8 cellular contexts compared by ENCODE assay signal in genomic region chr12:42023733-42024494, GRCh38.
DNase-seq lines count a peak whose midpoint lies in the region; ATAC-seq and TF ChIP-seq lines count a peak whose summit lies in the region.

No MANE protein-coding gene starts in this region.

- peak; percentile 97 for ATAC-seq in HCT116

- H3K4me3 ChIP-seq in GM12865 (ENCODE audit: low read depth, low read length), result no peak overlapping the region; the same call in 1 of the 2 replicates
- H3K4me3 ChIP-seq in HCT116 (replicated peaks in 1 of 2; ENCODE audit: low read depth in 1 of 2, low read length in 2 of 2), result peak overlapping the region; percentile 6 to 9; a peak in 1 of 4 replicates
- H3K4me3 ChIP-seq in astrocyte of the cerebellum (ENCODE audit: low read depth, low read length), result peak overlapping the region; percentile 33
- H3K4me3 ChIP-seq in skeletal muscle cell (ENCODE audit: low read depth, low read length), result peak overlapping the region; percentile 28

- H3K27me3 ChIP-seq in HCT116 (ENCODE audit: insufficient read depth, low read length), result no peaks in the 10 kb centered on the region

- POLR2A ChIA-PET in HCT116 (lab: Charles Lee), result no interaction called here

- intact Hi-C loops in HCT116 (cut with micrococcal nuclease), result loop anchor here (1.0 to 2.0 kb wide), 3 partner anchors 747 to 1077 kb away; no protein-coding TSS in a partner anchor

- TF ChIP-seq POLR2A in HCT116 (IDR thresholded peaks at IDR 0.05; ENCODE audit: borderline replicate concordance, extremely low read depth, insufficient read depth, insufficient read length), result no peak

- H3K36me3 ChIP-seq in HCT116 (ENCODE audit: control insufficient read depth in 1 of 2, insufficient read depth in 2 of 2, low read length in 2 of 2), result no peaks in the 10 kb centered on the region

- no TSS peak for BruUV-seq in HCT116 (replicated peaks; lab: Mats Ljungman, UMichigan)

- H4K20me1 ChIP-seq in HCT116 (ENCODE audit: insufficient read depth), result no peaks in the 10 kb centered on the region

- CTCF ChIA-PET in HCT116 (lab: Charles Lee), result interaction anchor here (0.6 to 2.8 kb wide), 19 partner anchors 9 to 1077 kb away, joined by 3 to 23 read pairs (median 3); no protein-coding TSS in a partner anchor

- H2AFZ ChIP-seq in HCT116 (ENCODE audit: low read depth, low read length, poor library complexity, severe bottlenecking), result peak overlapping the region; percentile 87

- DNase-seq in GM12865 (ENCODE audit: low read depth) (peak; percentile 76), HCT116 (ENCODE audit: low read depth, low spot score) (peak; percentile 44), M059J (ENCODE audit: low read depth) (peak; percentile 66), T-helper 22 cell (ENCODE audit: low read depth) (peak; percentile 18), astrocyte of the cerebellum (ENCODE audit: low read depth) (peak; percentile 53), iPS DF 19.7 (ENCODE audit: low read depth, low spot score) (peak; percentile 40), skeletal muscle cell (ENCODE audit: low read depth) (peak; percentile 15), DMS79 (lab: John Stamatoyannopoulos, UW) (no peak)

- no peaks in the 10 kb centered on the region for H3K79me2 ChIP-seq in HCT116 (ENCODE audit: insufficient read depth, low read length)

- no peak overlapping the region for H3K27ac ChIP-seq in HCT116 (ENCODE audit: low read depth, low read length)

- peak overlapping the region; percentile 52 for H3K4me2 ChIP-seq in HCT116 (ENCODE audit: low read length)

- H3K4me1 ChIP-seq in HCT116 (ENCODE audit: control insufficient read depth in 1 of 2, insufficient read depth in 2 of 2, low read length in 2 of 2), result peaks cover 0 to 3% of the 10 kb centered on the region in 2 experiments; a peak in 1 of 4 replicates

- H3K9ac ChIP-seq in HCT116 (ENCODE audit: low read length), result no peak overlapping the region

- RAD21 ChIA-PET in HCT116 (lab: Charles Lee; ENCODE audit: low non-redundant PET in 1 of 2, low total read pairs in 2 of 2, uncharacterized antibody in 2 of 2, unreplicated experiment in 2 of 2), result interaction anchor here in 1 of 2 experiments (0.7 kb wide), 1 partner anchor 746 kb away, joined by 3 read pairs; no protein-coding TSS in a partner anchor

- peak; percentile 88 for TF ChIP-seq RAD21 in HCT116 (IDR thresholded peaks at IDR 0.05; ENCODE audit: low read depth)

- in situ Hi-C loops in astrocyte of the cerebellum (cut with HindIII; ENCODE audit: low sequenced_read_pairs), result no loop called here

- TF ChIP-seq CTCF in GM12865 (IDR thresholded peaks at IDR 0.05; ENCODE audit: insufficient read depth, low read depth, low read length, missing control alignments) (peak; percentile 93), HCT116 (IDR thresholded peaks at IDR 0.05 in 2 of 3, conservative IDR thresholded peaks at IDR 0.05 in 1 of 3; ENCODE audit: borderline replicate concordance in 1 of 3, insufficient read depth in 1 of 3, low read depth in 2 of 3, low read length in 2 of 3) (peak; percentile 67 to 97 (median 94); a peak in 5 of 6 replicates), astrocyte of the cerebellum (IDR thresholded peaks at IDR 0.05; ENCODE audit: low read depth, low read length, missing control alignments) (peak; percentile 96)

- H3K9me3 ChIP-seq in HCT116 (ENCODE audit: control insufficient read depth in 1 of 2, insufficient read depth in 1 of 2, low read depth in 1 of 2, low read length in 2 of 2), result no peaks in the 10 kb centered on the region

- H3K9me2 ChIP-seq in HCT116 (ENCODE audit: insufficient read depth), result no peaks in the 10 kb centered on the region

TF ChIP-seq in HCT116, 20 proteins besides CTCF, POLR2A, EP300 and RAD21:
- no peak for TF ChIP-seq FOSL1 (IDR thresholded peaks at IDR 0.05; ENCODE audit: low read depth)
- TF ChIP-seq CEBPB (IDR thresholded peaks at IDR 0.05; ENCODE audit: low read depth), result no peak
- TF ChIP-seq ZNF274 (IDR thresholded peaks at IDR 0.05; ENCODE audit: low read depth, low read length), result no peak
- peak; percentile 45; the same call in 1 of the 2 replicates for TF ChIP-seq CBX3 (IDR thresholded peaks at IDR 0.05; ENCODE audit: low read depth)
- TF ChIP-seq ZBTB33 (IDR thresholded peaks at IDR 0.05; ENCODE audit: extremely low read depth, insufficient replicate concordance, low read length), result no peak
- TF ChIP-seq ELF1 (IDR thresholded peaks at IDR 0.05; ENCODE audit: borderline replicate concordance, low read depth), result no peak
